1 cellular context compared by ENCODE assay signal in the genomic region with DNA sequence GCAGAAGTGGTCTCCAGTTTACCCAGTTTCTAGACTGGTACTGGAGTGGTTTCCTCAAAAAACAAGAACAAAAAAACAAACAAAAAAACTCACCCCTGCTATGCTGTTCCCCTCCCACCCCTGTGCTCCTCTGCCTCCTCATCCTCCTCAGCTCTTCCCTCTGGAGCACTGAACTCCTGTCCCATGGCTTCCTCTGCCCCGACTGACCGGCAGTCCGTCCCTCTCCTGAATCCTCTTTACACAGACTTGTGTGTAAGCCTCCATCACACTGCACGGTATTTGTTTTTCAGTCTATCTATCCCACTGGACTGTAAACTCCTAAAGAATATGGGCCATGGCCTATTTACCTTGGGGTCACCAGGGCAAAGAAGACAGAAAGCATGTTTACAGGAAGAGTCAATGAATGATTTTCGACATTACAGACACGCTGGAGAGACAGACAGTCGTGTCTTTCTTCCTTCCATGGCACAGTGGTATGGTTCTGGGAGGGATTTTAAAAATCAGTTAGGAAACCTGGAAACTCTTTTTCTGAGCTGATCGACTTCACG.
TF ChIP-seq lines count a peak whose summit lies in the region.

No MANE protein-coding gene starts in this region.

TF ChIP-seq in HepG2, 621 proteins besides CTCF, POLR2A, EP300 and RAD21 (continued from another document and continues in another):
- TF ChIP-seq, protein P1, sequence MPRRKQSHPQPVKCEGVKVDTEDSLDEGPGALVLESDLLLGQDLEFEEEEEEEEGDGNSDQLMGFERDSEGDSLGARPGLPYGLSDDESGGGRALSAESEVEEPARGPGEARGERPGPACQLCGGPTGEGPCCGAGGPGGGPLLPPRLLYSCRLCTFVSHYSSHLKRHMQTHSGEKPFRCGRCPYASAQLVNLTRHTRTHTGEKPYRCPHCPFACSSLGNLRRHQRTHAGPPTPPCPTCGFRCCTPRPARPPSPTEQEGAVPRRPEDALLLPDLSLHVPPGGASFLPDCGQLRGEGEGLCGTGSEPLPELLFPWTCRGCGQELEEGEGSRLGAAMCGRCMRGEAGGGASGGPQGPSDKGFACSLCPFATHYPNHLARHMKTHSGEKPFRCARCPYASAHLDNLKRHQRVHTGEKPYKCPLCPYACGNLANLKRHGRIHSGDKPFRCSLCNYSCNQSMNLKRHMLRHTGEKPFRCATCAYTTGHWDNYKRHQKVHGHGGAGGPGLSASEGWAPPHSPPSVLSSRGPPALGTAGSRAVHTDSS (CRISPR knock-in tag; conservative IDR thresholded peaks at IDR 0.05), result no peak
- TF ChIP-seq, protein P2, sequence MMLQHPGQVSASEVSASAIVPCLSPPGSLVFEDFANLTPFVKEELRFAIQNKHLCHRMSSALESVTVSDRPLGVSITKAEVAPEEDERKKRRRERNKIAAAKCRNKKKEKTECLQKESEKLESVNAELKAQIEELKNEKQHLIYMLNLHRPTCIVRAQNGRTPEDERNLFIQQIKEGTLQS (CRISPR knock-in tag; IDR thresholded peaks at IDR 0.05), result no peak
- peak; percentile 95 for TF ChIP-seq HHEX (CRISPR knock-in tag; IDR thresholded peaks at IDR 0.05)
- peak; percentile 53; the same call in 1 of the 2 replicates for TF ChIP-seq MEF2D (CRISPR knock-in tag; IDR thresholded peaks at IDR 0.05)
- no peak for TF ChIP-seq ZNF776 (CRISPR knock-in tag; IDR thresholded peaks at IDR 0.05)
- no peak for TF ChIP-seq TARDBP (CRISPR knock-in tag; IDR thresholded peaks at IDR 0.05)
- TF ChIP-seq, protein P3, sequence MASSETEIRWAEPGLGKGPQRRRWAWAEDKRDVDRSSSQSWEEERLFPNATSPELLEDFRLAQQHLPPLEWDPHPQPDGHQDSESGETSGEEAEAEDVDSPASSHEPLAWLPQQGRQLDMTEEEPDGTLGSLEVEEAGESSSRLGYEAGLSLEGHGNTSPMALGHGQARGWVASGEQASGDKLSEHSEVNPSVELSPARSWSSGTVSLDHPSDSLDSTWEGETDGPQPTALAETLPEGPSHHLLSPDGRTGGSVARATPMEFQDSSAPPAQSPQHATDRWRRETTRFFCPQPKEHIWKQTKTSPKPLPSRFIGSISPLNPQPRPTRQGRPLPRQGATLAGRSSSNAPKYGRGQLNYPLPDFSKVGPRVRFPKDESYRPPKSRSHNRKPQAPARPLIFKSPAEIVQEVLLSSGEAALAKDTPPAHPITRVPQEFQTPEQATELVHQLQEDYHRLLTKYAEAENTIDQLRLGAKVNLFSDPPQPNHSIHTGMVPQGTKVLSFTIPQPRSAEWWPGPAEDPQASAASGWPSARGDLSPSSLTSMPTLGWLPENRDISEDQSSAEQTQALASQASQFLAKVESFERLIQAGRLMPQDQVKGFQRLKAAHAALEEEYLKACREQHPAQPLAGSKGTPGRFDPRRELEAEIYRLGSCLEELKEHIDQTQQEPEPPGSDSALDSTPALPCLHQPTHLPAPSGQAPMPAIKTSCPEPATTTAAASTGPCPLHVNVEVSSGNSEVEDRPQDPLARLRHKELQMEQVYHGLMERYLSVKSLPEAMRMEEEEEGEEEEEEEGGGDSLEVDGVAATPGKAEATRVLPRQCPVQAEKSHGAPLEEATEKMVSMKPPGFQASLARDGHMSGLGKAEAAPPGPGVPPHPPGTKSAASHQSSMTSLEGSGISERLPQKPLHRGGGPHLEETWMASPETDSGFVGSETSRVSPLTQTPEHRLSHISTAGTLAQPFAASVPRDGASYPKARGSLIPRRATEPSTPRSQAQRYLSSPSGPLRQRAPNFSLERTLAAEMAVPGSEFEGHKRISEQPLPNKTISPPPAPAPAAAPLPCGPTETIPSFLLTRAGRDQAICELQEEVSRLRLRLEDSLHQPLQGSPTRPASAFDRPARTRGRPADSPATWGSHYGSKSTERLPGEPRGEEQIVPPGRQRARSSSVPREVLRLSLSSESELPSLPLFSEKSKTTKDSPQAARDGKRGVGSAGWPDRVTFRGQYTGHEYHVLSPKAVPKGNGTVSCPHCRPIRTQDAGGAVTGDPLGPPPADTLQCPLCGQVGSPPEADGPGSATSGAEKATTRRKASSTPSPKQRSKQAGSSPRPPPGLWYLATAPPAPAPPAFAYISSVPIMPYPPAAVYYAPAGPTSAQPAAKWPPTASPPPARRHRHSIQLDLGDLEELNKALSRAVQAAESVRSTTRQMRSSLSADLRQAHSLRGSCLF (CRISPR knock-in tag; IDR thresholded peaks at IDR 0.05; ENCODE audit: borderline replicate concordance), result no peak
- TF ChIP-seq, protein P4, sequence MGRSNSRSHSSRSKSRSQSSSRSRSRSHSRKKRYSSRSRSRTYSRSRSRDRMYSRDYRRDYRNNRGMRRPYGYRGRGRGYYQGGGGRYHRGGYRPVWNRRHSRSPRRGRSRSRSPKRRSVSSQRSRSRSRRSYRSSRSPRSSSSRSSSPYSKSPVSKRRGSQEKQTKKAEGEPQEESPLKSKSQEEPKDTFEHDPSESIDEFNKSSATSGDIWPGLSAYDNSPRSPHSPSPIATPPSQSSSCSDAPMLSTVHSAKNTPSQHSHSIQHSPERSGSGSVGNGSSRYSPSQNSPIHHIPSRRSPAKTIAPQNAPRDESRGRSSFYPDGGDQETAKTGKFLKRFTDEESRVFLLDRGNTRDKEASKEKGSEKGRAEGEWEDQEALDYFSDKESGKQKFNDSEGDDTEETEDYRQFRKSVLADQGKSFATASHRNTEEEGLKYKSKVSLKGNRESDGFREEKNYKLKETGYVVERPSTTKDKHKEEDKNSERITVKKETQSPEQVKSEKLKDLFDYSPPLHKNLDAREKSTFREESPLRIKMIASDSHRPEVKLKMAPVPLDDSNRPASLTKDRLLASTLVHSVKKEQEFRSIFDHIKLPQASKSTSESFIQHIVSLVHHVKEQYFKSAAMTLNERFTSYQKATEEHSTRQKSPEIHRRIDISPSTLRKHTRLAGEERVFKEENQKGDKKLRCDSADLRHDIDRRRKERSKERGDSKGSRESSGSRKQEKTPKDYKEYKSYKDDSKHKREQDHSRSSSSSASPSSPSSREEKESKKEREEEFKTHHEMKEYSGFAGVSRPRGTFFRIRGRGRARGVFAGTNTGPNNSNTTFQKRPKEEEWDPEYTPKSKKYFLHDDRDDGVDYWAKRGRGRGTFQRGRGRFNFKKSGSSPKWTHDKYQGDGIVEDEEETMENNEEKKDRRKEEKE (IDR thresholded peaks at IDR 0.05), result no peak
- no peak for TF ChIP-seq NFKBIZ (CRISPR knock-in tag; IDR thresholded peaks at IDR 0.05)
- TF ChIP-seq GATAD1 (CRISPR knock-in tag; IDR thresholded peaks at IDR 0.05), result no peak
- TF ChIP-seq, protein P5, sequence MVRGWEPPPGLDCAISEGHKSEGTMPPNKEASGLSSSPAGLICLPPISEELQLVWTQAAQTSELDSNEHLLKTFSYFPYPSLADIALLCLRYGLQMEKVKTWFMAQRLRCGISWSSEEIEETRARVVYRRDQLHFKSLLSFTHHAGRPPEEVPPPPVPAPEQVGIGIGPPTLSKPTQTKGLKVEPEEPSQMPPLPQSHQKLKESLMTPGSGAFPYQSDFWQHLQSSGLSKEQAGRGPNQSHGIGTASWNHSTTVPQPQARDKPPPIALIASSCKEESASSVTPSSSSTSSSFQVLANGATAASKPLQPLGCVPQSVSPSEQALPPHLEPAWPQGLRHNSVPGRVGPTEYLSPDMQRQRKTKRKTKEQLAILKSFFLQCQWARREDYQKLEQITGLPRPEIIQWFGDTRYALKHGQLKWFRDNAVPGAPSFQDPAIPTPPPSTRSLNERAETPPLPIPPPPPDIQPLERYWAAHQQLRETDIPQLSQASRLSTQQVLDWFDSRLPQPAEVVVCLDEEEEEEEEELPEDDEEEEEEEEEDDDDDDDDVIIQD (CRISPR knock-in tag; IDR thresholded peaks at IDR 0.05; ENCODE audit: low read depth), result 0 out of 2 replicates have a peak, but pooled peaks have one; percentile 41
- TF ChIP-seq GABPB1 (CRISPR knock-in tag; IDR thresholded peaks at IDR 0.05), result no peak
- no peak for TF ChIP-seq FOXA1 (IDR thresholded peaks at IDR 0.05)
- TF ChIP-seq FOXA1 (CRISPR knock-in tag; IDR thresholded peaks at IDR 0.05), result peak; percentile 77
- TF ChIP-seq, protein P6, sequence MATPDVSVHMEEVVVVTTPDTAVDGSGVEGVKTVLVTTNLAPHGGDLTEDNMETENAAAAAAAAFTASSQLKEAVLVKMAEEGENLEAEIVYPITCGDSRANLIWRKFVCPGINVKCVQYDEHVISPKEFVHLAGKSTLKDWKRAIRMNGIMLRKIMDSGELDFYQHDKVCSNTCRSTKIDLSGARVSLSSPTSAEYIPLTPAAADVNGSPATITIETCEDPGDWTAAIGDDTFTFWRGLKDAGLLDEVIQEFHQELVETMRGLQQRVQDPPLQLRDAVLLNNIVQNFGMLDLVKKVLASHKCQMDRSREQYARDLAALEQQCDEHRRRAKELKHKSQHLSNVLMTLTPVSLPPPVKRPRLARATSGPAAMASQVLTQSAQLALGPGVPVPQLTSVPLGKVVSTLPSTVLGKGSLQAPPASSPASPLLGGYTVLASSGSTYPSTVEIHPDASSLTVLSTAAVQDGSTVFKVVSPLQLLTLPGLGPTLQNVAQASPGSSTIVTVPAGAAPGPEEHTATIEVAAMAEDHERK (CRISPR knock-in tag; IDR thresholded peaks at IDR 0.05; ENCODE audit: low read depth), result no peak
- no peak for TF ChIP-seq RFXAP (CRISPR knock-in tag; IDR thresholded peaks at IDR 0.05; ENCODE audit: borderline replicate concordance)
- TF ChIP-seq, protein P7, sequence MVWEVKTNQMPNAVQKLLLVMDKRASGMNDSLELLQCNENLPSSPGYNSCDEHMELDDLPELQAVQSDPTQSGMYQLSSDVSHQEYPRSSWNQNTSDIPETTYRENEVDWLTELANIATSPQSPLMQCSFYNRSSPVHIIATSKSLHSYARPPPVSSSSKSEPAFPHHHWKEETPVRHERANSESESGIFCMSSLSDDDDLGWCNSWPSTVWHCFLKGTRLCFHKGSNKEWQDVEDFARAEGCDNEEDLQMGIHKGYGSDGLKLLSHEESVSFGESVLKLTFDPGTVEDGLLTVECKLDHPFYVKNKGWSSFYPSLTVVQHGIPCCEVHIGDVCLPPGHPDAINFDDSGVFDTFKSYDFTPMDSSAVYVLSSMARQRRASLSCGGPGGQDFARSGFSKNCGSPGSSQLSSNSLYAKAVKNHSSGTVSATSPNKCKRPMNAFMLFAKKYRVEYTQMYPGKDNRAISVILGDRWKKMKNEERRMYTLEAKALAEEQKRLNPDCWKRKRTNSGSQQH (CRISPR knock-in tag; IDR thresholded peaks at IDR 0.05; ENCODE audit: low read depth), result no peak
- peak; percentile 64 for TF ChIP-seq ELF3 (CRISPR knock-in tag; IDR thresholded peaks at IDR 0.05)
- no peak for TF ChIP-seq CCDC6 (CRISPR knock-in tag; IDR thresholded peaks at IDR 0.05)
- TF ChIP-seq, protein P8, sequence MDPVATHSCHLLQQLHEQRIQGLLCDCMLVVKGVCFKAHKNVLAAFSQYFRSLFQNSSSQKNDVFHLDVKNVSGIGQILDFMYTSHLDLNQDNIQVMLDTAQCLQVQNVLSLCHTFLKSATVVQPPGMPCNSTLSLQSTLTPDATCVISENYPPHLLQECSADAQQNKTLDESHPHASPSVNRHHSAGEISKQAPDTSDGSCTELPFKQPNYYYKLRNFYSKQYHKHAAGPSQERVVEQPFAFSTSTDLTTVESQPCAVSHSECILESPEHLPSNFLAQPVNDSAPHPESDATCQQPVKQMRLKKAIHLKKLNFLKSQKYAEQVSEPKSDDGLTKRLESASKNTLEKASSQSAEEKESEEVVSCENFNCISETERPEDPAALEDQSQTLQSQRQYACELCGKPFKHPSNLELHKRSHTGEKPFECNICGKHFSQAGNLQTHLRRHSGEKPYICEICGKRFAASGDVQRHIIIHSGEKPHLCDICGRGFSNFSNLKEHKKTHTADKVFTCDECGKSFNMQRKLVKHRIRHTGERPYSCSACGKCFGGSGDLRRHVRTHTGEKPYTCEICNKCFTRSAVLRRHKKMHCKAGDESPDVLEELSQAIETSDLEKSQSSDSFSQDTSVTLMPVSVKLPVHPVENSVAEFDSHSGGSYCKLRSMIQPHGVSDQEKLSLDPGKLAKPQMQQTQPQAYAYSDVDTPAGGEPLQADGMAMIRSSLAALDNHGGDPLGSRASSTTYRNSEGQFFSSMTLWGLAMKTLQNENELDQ (CRISPR knock-in tag; IDR thresholded peaks at IDR 0.05; ENCODE audit: borderline replicate concordance), result no peak
- no peak for TF ChIP-seq ZNF891 (CRISPR knock-in tag; IDR thresholded peaks at IDR 0.05)
- no peak for TF ChIP-seq ZNF629 (CRISPR knock-in tag; conservative IDR thresholded peaks at IDR 0.05)
- 0 out of 2 replicates have a peak, but pooled peaks have one; percentile 48 for TF ChIP-seq SALL1 (CRISPR knock-in tag; IDR thresholded peaks at IDR 0.05)
- TF ChIP-seq NR2C2 (CRISPR knock-in tag; IDR thresholded peaks at IDR 0.05; ENCODE audit: borderline replicate concordance), result no peak
- TF ChIP-seq, protein P9, sequence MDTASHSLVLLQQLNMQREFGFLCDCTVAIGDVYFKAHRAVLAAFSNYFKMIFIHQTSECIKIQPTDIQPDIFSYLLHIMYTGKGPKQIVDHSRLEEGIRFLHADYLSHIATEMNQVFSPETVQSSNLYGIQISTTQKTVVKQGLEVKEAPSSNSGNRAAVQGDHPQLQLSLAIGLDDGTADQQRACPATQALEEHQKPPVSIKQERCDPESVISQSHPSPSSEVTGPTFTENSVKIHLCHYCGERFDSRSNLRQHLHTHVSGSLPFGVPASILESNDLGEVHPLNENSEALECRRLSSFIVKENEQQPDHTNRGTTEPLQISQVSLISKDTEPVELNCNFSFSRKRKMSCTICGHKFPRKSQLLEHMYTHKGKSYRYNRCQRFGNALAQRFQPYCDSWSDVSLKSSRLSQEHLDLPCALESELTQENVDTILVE (CRISPR knock-in tag; IDR thresholded peaks at IDR 0.05), result no peak
- TF ChIP-seq, protein P10, sequence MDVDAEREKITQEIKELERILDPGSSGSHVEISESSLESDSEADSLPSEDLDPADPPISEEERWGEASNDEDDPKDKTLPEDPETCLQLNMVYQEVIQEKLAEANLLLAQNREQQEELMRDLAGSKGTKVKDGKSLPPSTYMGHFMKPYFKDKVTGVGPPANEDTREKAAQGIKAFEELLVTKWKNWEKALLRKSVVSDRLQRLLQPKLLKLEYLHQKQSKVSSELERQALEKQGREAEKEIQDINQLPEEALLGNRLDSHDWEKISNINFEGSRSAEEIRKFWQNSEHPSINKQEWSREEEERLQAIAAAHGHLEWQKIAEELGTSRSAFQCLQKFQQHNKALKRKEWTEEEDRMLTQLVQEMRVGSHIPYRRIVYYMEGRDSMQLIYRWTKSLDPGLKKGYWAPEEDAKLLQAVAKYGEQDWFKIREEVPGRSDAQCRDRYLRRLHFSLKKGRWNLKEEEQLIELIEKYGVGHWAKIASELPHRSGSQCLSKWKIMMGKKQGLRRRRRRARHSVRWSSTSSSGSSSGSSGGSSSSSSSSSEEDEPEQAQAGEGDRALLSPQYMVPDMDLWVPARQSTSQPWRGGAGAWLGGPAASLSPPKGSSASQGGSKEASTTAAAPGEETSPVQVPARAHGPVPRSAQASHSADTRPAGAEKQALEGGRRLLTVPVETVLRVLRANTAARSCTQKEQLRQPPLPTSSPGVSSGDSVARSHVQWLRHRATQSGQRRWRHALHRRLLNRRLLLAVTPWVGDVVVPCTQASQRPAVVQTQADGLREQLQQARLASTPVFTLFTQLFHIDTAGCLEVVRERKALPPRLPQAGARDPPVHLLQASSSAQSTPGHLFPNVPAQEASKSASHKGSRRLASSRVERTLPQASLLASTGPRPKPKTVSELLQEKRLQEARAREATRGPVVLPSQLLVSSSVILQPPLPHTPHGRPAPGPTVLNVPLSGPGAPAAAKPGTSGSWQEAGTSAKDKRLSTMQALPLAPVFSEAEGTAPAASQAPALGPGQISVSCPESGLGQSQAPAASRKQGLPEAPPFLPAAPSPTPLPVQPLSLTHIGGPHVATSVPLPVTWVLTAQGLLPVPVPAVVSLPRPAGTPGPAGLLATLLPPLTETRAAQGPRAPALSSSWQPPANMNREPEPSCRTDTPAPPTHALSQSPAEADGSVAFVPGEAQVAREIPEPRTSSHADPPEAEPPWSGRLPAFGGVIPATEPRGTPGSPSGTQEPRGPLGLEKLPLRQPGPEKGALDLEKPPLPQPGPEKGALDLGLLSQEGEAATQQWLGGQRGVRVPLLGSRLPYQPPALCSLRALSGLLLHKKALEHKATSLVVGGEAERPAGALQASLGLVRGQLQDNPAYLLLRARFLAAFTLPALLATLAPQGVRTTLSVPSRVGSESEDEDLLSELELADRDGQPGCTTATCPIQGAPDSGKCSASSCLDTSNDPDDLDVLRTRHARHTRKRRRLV (CRISPR knock-in tag; IDR thresholded peaks at IDR 0.05), result no peak
